ENCODE assay signal across 8 cellular contexts in genomic region chr11:1879941-1880720, GRCh38. TPM values are rescaled to one million over a fixed set of nuclear protein-coding genes. Genes with fewer than 3 reads are reported as not detected.
DNase-seq lines count a peak whose midpoint lies in the region; ATAC-seq and TF ChIP-seq lines count a peak whose summit lies in the region.
"Had no signal": no experiment of that assay in that cellular context is flagged by ENCODE, and none has a peak within 500 bp of the region (broad histone marks: within the 10 kb centered on the region; RNA-seq: fewer than 3 reads in every experiment).

No MANE protein-coding gene starts in this region.

- ATAC-seq in activated CD8-positive, alpha-beta T cell treated with anti-CD3 and anti-CD28 coated beads for 36 hours: no peak
- no peak for ATAC-seq in activated CD8-positive, alpha-beta T cell treated with anti-CD3 and anti-CD28 coated beads, Interleukin-2, amount 10 ng/mL, durations not matched to agents 7 days and 5 days
- ATAC-seq in lower lobe of right lung (no peak), GM18868 (IDR thresholded peaks at IDR 0.05; ENCODE audit: unreplicated experiment) (no peak), GM18502 (IDR thresholded peaks at IDR 0.05; ENCODE audit: poor library complexity, unreplicated experiment) (no peak)

- H3K9me3 ChIP-seq in lower lobe of right lung: no peaks in the 10 kb centered on the region
- no peaks in the 10 kb centered on the region for H3K9me3 ChIP-seq in transverse colon

- H3K27ac Mint-ChIP-seq in activated CD8-positive, alpha-beta T cell treated with anti-CD3 and anti-CD28 coated beads for 36 hours: no peak overlapping the region
- no peak overlapping the region for H3K27ac Mint-ChIP-seq in activated CD8-positive, alpha-beta T cell treated with anti-CD3 and anti-CD28 coated beads, Interleukin-2, amount 10 ng/mL, durations not matched to agents 7 days and 5 days

- no peak overlapping the region for H3K4me3 ChIP-seq in lower lobe of right lung
- H3K4me3 ChIP-seq in transverse colon: no peak overlapping the region

- 47 to 75% methylated on average over 3 to 28 of the region's 32 CpGs for WGBS in transverse colon (ENCODE audit: low coverage in 1 of 2), 2 donors

- H3K36me3 ChIP-seq in lower lobe of right lung (peaks cover 10% of the 10 kb centered on the region), transverse colon (no peaks in the 10 kb centered on the region)

- no peak for TF ChIP-seq EP300 in transverse colon (IDR thresholded peaks at IDR 0.05; ENCODE audit: low read depth)

- peaks cover 16% of the 10 kb centered on the region for H3K4me1 Mint-ChIP-seq in activated CD8-positive, alpha-beta T cell treated with anti-CD3 and anti-CD28 coated beads for 36 hours (ENCODE audit: low read depth)
- H3K4me1 Mint-ChIP-seq in activated CD8-positive, alpha-beta T cell treated with anti-CD3 and anti-CD28 coated beads, Interleukin-2, amount 10 ng/mL, durations not matched to agents 7 days and 5 days (ENCODE audit: low read depth): peaks cover 19% of the 10 kb centered on the region

- TF ChIP-seq CTCF in activated CD8-positive, alpha-beta T cell treated with anti-CD3 and anti-CD28 coated beads for 36 hours (IDR thresholded peaks at IDR 0.05): no peak
- no peak for TF ChIP-seq CTCF in lower lobe of right lung (IDR thresholded peaks at IDR 0.05)
- TF ChIP-seq CTCF in transverse colon (IDR thresholded peaks at IDR 0.05): no peak

- H3K36me3 Mint-ChIP-seq in activated CD8-positive, alpha-beta T cell treated with anti-CD3 and anti-CD28 coated beads for 36 hours (ENCODE audit: low read depth): no peaks in the 10 kb centered on the region
- no peaks in the 10 kb centered on the region for H3K36me3 Mint-ChIP-seq in activated CD8-positive, alpha-beta T cell treated with anti-CD3 and anti-CD28 coated beads, Interleukin-2, amount 10 ng/mL, durations not matched to agents 7 days and 5 days (ENCODE audit: low read depth)

- POLR2A ChIA-PET in activated CD8-positive, alpha-beta T cell treated with anti-CD3 and anti-CD28 coated beads for 36 hours (lab: Charles Lee): no interaction called here
- POLR2A ChIA-PET in activated CD8-positive, alpha-beta T cell treated with anti-CD3 and anti-CD28 coated beads, Interleukin-2, amount 10 ng/mL, durations not matched to agents 7 days and 5 days (lab: Charles Lee): interaction anchor here (0.6 kb wide), 1 partner anchor 111 kb away, joined by 5 read pairs; no protein-coding TSS in a partner anchor

- H3K27me3 Mint-ChIP-seq in activated CD8-positive, alpha-beta T cell treated with anti-CD3 and anti-CD28 coated beads for 36 hours: no peaks in the 10 kb centered on the region
- no peaks in the 10 kb centered on the region for H3K27me3 Mint-ChIP-seq in activated CD8-positive, alpha-beta T cell treated with anti-CD3 and anti-CD28 coated beads, Interleukin-2, amount 10 ng/mL, durations not matched to agents 7 days and 5 days (ENCODE audit: low read depth)

- peaks cover 32% of the 10 kb centered on the region for H3K4me1 ChIP-seq in lower lobe of right lung
- H3K4me1 ChIP-seq in transverse colon: peaks cover 0 to 60% (median 17%) of the 10 kb centered on the region in 4 donors

- CTCF ChIA-PET in activated CD8-positive, alpha-beta T cell treated with anti-CD3 and anti-CD28 coated beads for 36 hours (lab: Charles Lee): interaction anchor here (1.2 to 3.9 kb wide), 3 partner anchors 28 to 306 kb away, joined by 3 to 32 read pairs (median 7); partner anchors contain the start of gene LSP1
- CTCF ChIA-PET in activated CD8-positive, alpha-beta T cell treated with anti-CD3 and anti-CD28 coated beads, Interleukin-2, amount 10 ng/mL, durations not matched to agents 7 days and 5 days (lab: Charles Lee): no interaction called here

- in situ Hi-C loops in transverse colon (cut with MboI; ENCODE audit: low pct_ligation_motif_present in 1 of 4, low pct_unique_long_range_greater_than_20kb in 1 of 4, low sequenced_read_pairs in 3 of 4): no loop called here

- intact Hi-C loops in activated CD8-positive, alpha-beta T cell treated with anti-CD3 and anti-CD28 coated beads for 36 hours (cut with micrococcal nuclease): loop anchor here (5.0 to 10.0 kb wide), 3 partner anchors 37 to 275 kb away; partner anchors contain the start of genes TNNI2 and TNNT3
- intact Hi-C loops in lower lobe of right lung (cut with DNase I): loop anchor here (5.0 kb wide), 1 partner anchor 272 kb away; no protein-coding TSS in a partner anchor
- intact Hi-C loops in transverse colon (cut with DNase I; ENCODE audit: low total_unique reads): loop anchor here (5.0 kb wide), 1 partner anchor 927 kb away; no protein-coding TSS in a partner anchor

- peak overlapping the region; percentile 49 for H3K27ac ChIP-seq in lower lobe of right lung
- peak overlapping the region; percentile 60 to 74 (median 67) for H3K27ac ChIP-seq in transverse colon

- H3K27me3 ChIP-seq in lower lobe of right lung (ENCODE audit: low read depth) (no peaks in the 10 kb centered on the region), transverse colon (no peaks in the 10 kb centered on the region)

- TF ChIP-seq POLR2A in transverse colon (IDR thresholded peaks at IDR 0.05): no peak

- peak; percentile 0 for DNase-seq in activated CD8-positive, alpha-beta T cell treated with anti-CD3 and anti-CD28 coated beads for 36 hours
- DNase-seq in activated CD8-positive, alpha-beta T cell treated with anti-CD3 and anti-CD28 coated beads, Interleukin-2, amount 10 ng/mL, durations not matched to agents 7 days and 5 days: no peak
- peak; percentile 47 for DNase-seq in lower lobe of right lung
- DNase-seq in transverse colon: no peak
- DNase-seq: cerebellar nuclear complex, NCI-H1930 had no signal

- no peak overlapping the region for H3K4me3 Mint-ChIP-seq in activated CD8-positive, alpha-beta T cell treated with anti-CD3 and anti-CD28 coated beads for 36 hours
- no peak overlapping the region for H3K4me3 Mint-ChIP-seq in activated CD8-positive, alpha-beta T cell treated with anti-CD3 and anti-CD28 coated beads, Interleukin-2, amount 10 ng/mL, durations not matched to agents 7 days and 5 days

- no peaks in the 10 kb centered on the region for H3K9me3 Mint-ChIP-seq in activated CD8-positive, alpha-beta T cell treated with anti-CD3 and anti-CD28 coated beads for 36 hours
- H3K9me3 Mint-ChIP-seq in activated CD8-positive, alpha-beta T cell treated with anti-CD3 and anti-CD28 coated beads, Interleukin-2, amount 10 ng/mL, durations not matched to agents 7 days and 5 days (ENCODE audit: insufficient read depth): no peaks in the 10 kb centered on the region

RNA-seq across cellular contexts. Expression of gene PRR33, which starts 11.6 kb away (rescaled TPM):
- total RNA-seq in activated CD8-positive, alpha-beta T cell treated with anti-CD3 and anti-CD28 coated beads for 36 hours: under 1 TPM; 0.16 to 0.20 TPM
- under 1 TPM in 1 of 2 experiments, not detected in 1; 0.08 TPM for total RNA-seq in activated CD8-positive, alpha-beta T cell treated with anti-CD3 and anti-CD28 coated beads, Interleukin-2, amount 10 ng/mL, durations not matched to agents 7 days and 5 days
- total RNA-seq in lower lobe of right lung (not detected), transverse colon (not detected)

RNA-seq across cellular contexts. Expression of gene LSP1, which starts 27.2 kb away (rescaled TPM):
- 100 to 1,000 TPM; 247 to 251 TPM for total RNA-seq in activated CD8-positive, alpha-beta T cell treated with anti-CD3 and anti-CD28 coated beads for 36 hours
- total RNA-seq in activated CD8-positive, alpha-beta T cell treated with anti-CD3 and anti-CD28 coated beads, Interleukin-2, amount 10 ng/mL, durations not matched to agents 7 days and 5 days: 100 to 1,000 TPM; 463 to 477 TPM
- total RNA-seq in lower lobe of right lung (90.4 TPM), transverse colon (10 to 100 TPM; 12.3 to 69.6 (median 23.2) TPM)

RNA-seq across cellular contexts. Expression of gene TNNT3, which starts 39.4 kb away (rescaled TPM):
- 1 to 10 TPM; 4.9 to 5.4 TPM for total RNA-seq in activated CD8-positive, alpha-beta T cell treated with anti-CD3 and anti-CD28 coated beads for 36 hours
- 1 to 10 TPM; 2.6 to 2.8 TPM for total RNA-seq in activated CD8-positive, alpha-beta T cell treated with anti-CD3 and anti-CD28 coated beads, Interleukin-2, amount 10 ng/mL, durations not matched to agents 7 days and 5 days
- total RNA-seq in lower lobe of right lung (4.7 TPM), transverse colon (1 to 10 TPM in 2 of 4 donors, not detected in 2; 1.9 to 3.3 TPM)

RNA-seq across cellular contexts. Expression of gene TNNI2, which starts 41.4 kb away (rescaled TPM):
- under 1 TPM in 1 of 2 experiments, not detected in 1; 0.92 TPM for total RNA-seq in activated CD8-positive, alpha-beta T cell treated with anti-CD3 and anti-CD28 coated beads for 36 hours
- under 1 TPM in 1 of 2 experiments, not detected in 1; 0.50 TPM for total RNA-seq in activated CD8-positive, alpha-beta T cell treated with anti-CD3 and anti-CD28 coated beads, Interleukin-2, amount 10 ng/mL, durations not matched to agents 7 days and 5 days
- total RNA-seq in lower lobe of right lung: 17.7 TPM
- total RNA-seq in transverse colon: 10 to 100 TPM in 1 of 4 donors, 1 to 10 TPM in 1, not detected in 2; 3.5 to 35.9 TPM

RNA-seq across cellular contexts. Expression of gene SYT8, which starts 45.3 kb away (rescaled TPM):
- not detected for total RNA-seq in activated CD8-positive, alpha-beta T cell treated with anti-CD3 and anti-CD28 coated beads for 36 hours
- not detected for total RNA-seq in activated CD8-positive, alpha-beta T cell treated with anti-CD3 and anti-CD28 coated beads, Interleukin-2, amount 10 ng/mL, durations not matched to agents 7 days and 5 days
- total RNA-seq in lower lobe of right lung: 18.5 TPM
- 1 to 10 TPM in 2 of 4 donors, not detected in 2; 1.4 to 4.1 TPM for total RNA-seq in transverse colon

Comparison
In these comparisons a context has a peak if more than half of its experiments do, and no peak if none do; other contexts are left out.
1. DNase-seq: peak in activated CD8-positive, alpha-beta T cell treated with anti-CD3 and anti-CD28 coated beads for 36 hours (single experiment) and lower lobe of right lung (single experiment); none in activated CD8-positive, alpha-beta T cell treated with anti-CD3 and anti-CD28 coated beads, Interleukin-2, amount 10 ng/mL, durations not matched to agents 7 days and 5 days (single experiment) and transverse colon (single experiment).